1 cellular context compared by ENCODE assay signal in the genomic region with DNA sequence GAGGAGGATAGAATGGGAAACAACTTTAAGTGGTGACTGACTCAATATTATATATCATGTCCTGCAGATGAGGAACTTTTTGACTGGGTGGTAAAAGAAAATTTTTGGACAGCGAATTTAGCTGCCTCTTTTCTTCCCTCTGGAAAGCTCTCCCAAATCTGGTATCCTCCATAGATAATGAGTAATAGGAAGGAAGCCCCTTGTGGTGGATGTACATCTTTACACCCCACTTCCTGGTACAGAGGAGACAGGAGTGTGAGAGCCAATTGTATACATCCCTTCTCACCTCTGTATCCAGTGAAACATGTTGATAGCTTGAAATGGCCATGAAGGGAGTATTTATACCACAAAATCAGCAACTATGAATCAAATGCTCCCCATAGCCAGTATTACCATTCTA.
TF ChIP-seq lines count a peak whose summit lies in the region.

No MANE protein-coding gene starts in this region.

TF ChIP-seq in IMR-90, 13 proteins besides CTCF, POLR2A, EP300 and RAD21:
- TF ChIP-seq, protein P1, sequence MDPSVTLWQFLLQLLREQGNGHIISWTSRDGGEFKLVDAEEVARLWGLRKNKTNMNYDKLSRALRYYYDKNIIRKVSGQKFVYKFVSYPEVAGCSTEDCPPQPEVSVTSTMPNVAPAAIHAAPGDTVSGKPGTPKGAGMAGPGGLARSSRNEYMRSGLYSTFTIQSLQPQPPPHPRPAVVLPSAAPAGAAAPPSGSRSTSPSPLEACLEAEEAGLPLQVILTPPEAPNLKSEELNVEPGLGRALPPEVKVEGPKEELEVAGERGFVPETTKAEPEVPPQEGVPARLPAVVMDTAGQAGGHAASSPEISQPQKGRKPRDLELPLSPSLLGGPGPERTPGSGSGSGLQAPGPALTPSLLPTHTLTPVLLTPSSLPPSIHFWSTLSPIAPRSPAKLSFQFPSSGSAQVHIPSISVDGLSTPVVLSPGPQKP (IDR thresholded peaks at IDR 0.05; ENCODE audit: borderline replicate concordance, low read depth, low read length), result no peak
- TF ChIP-seq MAZ (IDR thresholded peaks at IDR 0.05; ENCODE audit: borderline replicate concordance, low read depth, low read length) (no peak), CEBPB (IDR thresholded peaks at IDR 0.05; ENCODE audit: low read depth, low read length) (no peak), CHD1 (IDR thresholded peaks at IDR 0.05; ENCODE audit: low read depth, low read length) (no peak), NFE2L2 (IDR thresholded peaks at IDR 0.05; ENCODE audit: low read depth, low read length) (no peak), RCOR1 (IDR thresholded peaks at IDR 0.05; ENCODE audit: insufficient replicate concordance, low read length) (no peak), SMC3 (IDR thresholded peaks at IDR 0.05; ENCODE audit: low read depth, low read length) (no peak), FOS (IDR thresholded peaks at IDR 0.05; ENCODE audit: low read depth, low read length) (no peak), RFX5 (IDR thresholded peaks at IDR 0.05; ENCODE audit: low read depth, low read length) (no peak), MXI1 (IDR thresholded peaks at IDR 0.05; ENCODE audit: borderline replicate concordance, low read depth, low read length) (no peak), MAFK (IDR thresholded peaks at IDR 0.05; ENCODE audit: low read depth, low read length) (no peak), BHLHE40 (IDR thresholded peaks at IDR 0.05; ENCODE audit: low read depth, low read length) (no peak)
- TF ChIP-seq, protein P2, sequence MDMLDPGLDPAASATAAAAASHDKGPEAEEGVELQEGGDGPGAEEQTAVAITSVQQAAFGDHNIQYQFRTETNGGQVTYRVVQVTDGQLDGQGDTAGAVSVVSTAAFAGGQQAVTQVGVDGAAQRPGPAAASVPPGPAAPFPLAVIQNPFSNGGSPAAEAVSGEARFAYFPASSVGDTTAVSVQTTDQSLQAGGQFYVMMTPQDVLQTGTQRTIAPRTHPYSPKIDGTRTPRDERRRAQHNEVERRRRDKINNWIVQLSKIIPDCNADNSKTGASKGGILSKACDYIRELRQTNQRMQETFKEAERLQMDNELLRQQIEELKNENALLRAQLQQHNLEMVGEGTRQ (IDR thresholded peaks at IDR 0.05; ENCODE audit: low read depth, low read length), result no peak
TF ChIP-seq in IMR-90: peak in this region for 0.
